In the genomic region with DNA sequence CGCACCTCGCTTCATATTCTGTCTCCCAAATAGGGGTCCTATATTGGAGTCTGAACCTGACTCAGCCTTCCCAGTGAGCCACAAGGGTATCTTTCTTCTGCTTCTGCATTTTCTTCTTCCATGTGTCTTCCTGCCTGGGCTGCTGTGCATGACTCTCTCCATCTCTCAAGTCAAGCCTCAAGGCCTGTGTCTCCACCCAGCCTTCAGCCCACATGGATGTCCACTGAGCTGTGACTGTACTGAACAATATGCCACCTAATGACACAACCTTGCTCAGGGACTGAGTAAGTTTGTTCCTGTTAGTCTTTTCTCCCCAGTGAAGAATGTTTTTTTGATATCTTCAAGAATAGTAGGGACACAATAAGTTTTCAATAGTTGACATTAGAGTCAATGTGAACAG, we compare ENCODE assay signal across 23 cellular contexts.
DNase-seq lines count a peak whose midpoint lies in the region; ATAC-seq, FAIRE-seq and TF ChIP-seq lines count a peak whose summit lies in the region.
"Had no signal": no experiment of that assay in that cellular context is flagged by ENCODE, and none has a peak within 500 bp of the region (broad histone marks: within the 10 kb centered on the region; RNA-seq: fewer than 3 reads in every experiment).

No MANE protein-coding gene starts in this region.

- intact Hi-C loops in heart right ventricle (cut with DNase I), result loop anchor here in 5 of 10 donors (5.0 to 10.0 kb wide), 2 partner anchors 162 to 164 kb away; a partner anchor contains a TSS
- intact Hi-C loops in left cardiac atrium (cut with DNase I), result no loop called here

- H3K27ac ChIP-seq in heart right ventricle, result peak overlapping the region in 6 of 10 donors; percentile 53 to 64 (median 57)
- peak overlapping the region; percentile 20; the same call in 1 of the 2 replicates for H3K27ac ChIP-seq in BLaER1
- H3K27ac ChIP-seq: 22Rv1 had no signal

- no peak overlapping the region for H3K27ac Mint-ChIP-seq in immature natural killer cell
- H3K27ac Mint-ChIP-seq: B cell, HFFc6 had no signal

- H4K20me1 ChIP-seq in BLaER1, result no peaks in the 10 kb centered on the region

- H3K36me3 ChIP-seq in heart right ventricle (no peaks in the 10 kb centered on the region), BLaER1 (no peaks in the 10 kb centered on the region)
- H3K36me3 ChIP-seq: HAP-1 had no signal

- ATAC-seq in heart right ventricle, result no peak
- ATAC-seq in left cardiac atrium, result no peak
- ATAC-seq in esophagus mucosa, result peak; percentile 41

- H3K27me3 Mint-ChIP-seq in immature natural killer cell (ENCODE audit: low read depth in 3 of 3), result peaks cover 0 to 11% (median 2%) of the 10 kb centered on the region in 3 donors

- FAIRE-seq in RCC 7860 (lab: Jason Lieb, UNC), result no peak
- FAIRE-seq: A204.1, GM12891, GM18507, H54 had no signal

- DNase-seq in heart right ventricle (no peak), left cardiac atrium (no peak), renal cortical epithelial cell (ENCODE audit: low read depth) (peak; percentile 2), immature natural killer cell (no peak), RCC 7860 (ENCODE audit: low spot score) (no peak)
- DNase-seq: C1 segment of cervical spinal cord; Calu3; CD4-positive, alpha-beta memory T cell; COR-L47; DMS53; DMS79 treated with DMSO at 0.1 percent for 48 hours; GF-D8; GOT3; HFFc6 had no signal

- H3K4me1 ChIP-seq in heart right ventricle (peaks cover 0 to 69% (median 30%) of the 10 kb centered on the region in 9 donors), BLaER1 (peaks cover 26% of the 10 kb centered on the region)
- H3K4me1 ChIP-seq: HAP-1 had no signal

- H3K4me3 ChIP-seq in heart right ventricle (no peak overlapping the region), BLaER1 (no peak overlapping the region)
- H3K4me3 ChIP-seq: HAP-1 had no signal

- H3K4me1 Mint-ChIP-seq in immature natural killer cell, result no peaks in the 10 kb centered on the region
- H3K4me1 Mint-ChIP-seq: B cell had no signal

- H3K9me3 ChIP-seq in heart right ventricle, result no peaks in the 10 kb centered on the region
- H3K9me3 ChIP-seq in BLaER1, result 0 out of 2 replicates have a peak, but pooled peaks cover 4% of the 10 kb centered on the region
- H3K9me3 ChIP-seq: HAP-1 had no signal

- H3K27me3 ChIP-seq in heart right ventricle (peaks cover 0 to 2% (median 0%) of the 10 kb centered on the region in 7 donors), BLaER1 (no peaks in the 10 kb centered on the region)

- peak overlapping the region; percentile 65 for H3K4me2 ChIP-seq in BLaER1

- no peaks in the 10 kb centered on the region for H3K36me3 Mint-ChIP-seq in immature natural killer cell
- H3K36me3 Mint-ChIP-seq: CD4-positive, alpha-beta memory T cell had no signal

- TF ChIP-seq CTCF in heart right ventricle (IDR thresholded peaks at IDR 0.05), result no peak

- no peaks in the 10 kb centered on the region for H3K9me3 Mint-ChIP-seq in immature natural killer cell
- H3K9me3 Mint-ChIP-seq: HFFc6 had no signal

- no peak overlapping the region for H3K4me3 Mint-ChIP-seq in immature natural killer cell
- H3K4me3 Mint-ChIP-seq: B cell; CD4-positive, alpha-beta memory T cell; HFFc6 had no signal

- no peak overlapping the region for H3K9ac ChIP-seq in BLaER1

- WGBS in heart right ventricle, 2 donors, result 96 to 98% methylated on average over 2 of the region's 2 CpGs
